ENCODE assay signal across 17 cellular contexts in genomic region chr2:132605236-132606180, GRCh38.
DNase-seq lines count a peak whose midpoint lies in the region; ATAC-seq and TF ChIP-seq lines count a peak whose summit lies in the region.
"Had no signal": no experiment of that assay in that cellular context is flagged by ENCODE, and none has a peak within 500 bp of the region (broad histone marks: within the 10 kb centered on the region; RNA-seq: fewer than 3 reads in every experiment).

No MANE protein-coding gene starts in this region.

- H2BK12ac ChIP-seq in H9 (ENCODE audit: insufficient read length, low read depth, low read length) (no peak overlapping the region), neuronal stem cell (ENCODE audit: low read length) (no peak overlapping the region)

- H3K79me2 ChIP-seq in H9 (ENCODE audit: insufficient read depth, low read length) (no peaks in the 10 kb centered on the region), OCI-LY7 (ENCODE audit: insufficient read depth, low read depth, low read length) (no peaks in the 10 kb centered on the region)

- H3T11ph ChIP-seq in H9 (ENCODE audit: low read length), result no peak overlapping the region

- no peak overlapping the region for H3K23ac ChIP-seq in H9 (ENCODE audit: insufficient read length, low read depth, low read length)
- no peak overlapping the region for H3K23ac ChIP-seq in neuronal stem cell (ENCODE audit: low read depth, low read length, poor library complexity)

- TF ChIP-seq POLR2A in transverse colon (IDR thresholded peaks at IDR 0.05), result no peak

- H3K27ac ChIP-seq in H9 (ENCODE audit: insufficient read length, low read depth, low read length) (no peak overlapping the region), OCI-LY7 (ENCODE audit: low read depth, low read length, poor library complexity, severe bottlenecking) (no peak overlapping the region), neuronal stem cell (replicated peaks; ENCODE audit: low read length) (no peak overlapping the region), transverse colon (no peak overlapping the region)
- H3K27ac ChIP-seq: BLaER1 treated with 17β-estradiol and CSF1 and Interleukin-3, amounts not matched to agents 10 nM and 100 nM; HL-60 had no signal

- WGBS in H9 (ENCODE audit: extremely low coverage, insufficient read length, low lambda C conversion rate), result no CpG with 5 or more reads among the region's 14 CpGs
- no CpG with 5 or more reads among the region's 14 CpGs for WGBS in neuronal stem cell (ENCODE audit: extremely low coverage in 2 of 2, insufficient read length in 2 of 2, insufficient replicate concordance in 1 of 2), 2 donors
- whole genome bisulfite sequencing in transverse colon (ENCODE audit: low coverage in 1 of 2), 2 donors, result 73 to 79% methylated on average over 9 to 14 of the region's 14 CpGs

- H2BK120ac ChIP-seq in H9 (ENCODE audit: low read depth, low read length, poor library complexity, severe bottlenecking) (no peak overlapping the region), neuronal stem cell (ENCODE audit: low read depth, low read length) (no peak overlapping the region)

- BruUV-seq in OCI-LY7 (replicated peaks; lab: Mats Ljungman, UMichigan), result no TSS peak

- H3K27me3 ChIP-seq in H9 (ENCODE audit: insufficient read depth, low read length) (no peaks in the 10 kb centered on the region), neuronal stem cell (ENCODE audit: control insufficient read depth in 3 of 3, insufficient read depth in 3 of 3, low read depth in 1 of 3, low read length in 3 of 3) (peaks cover 0 to 2% (median 0%) of the 10 kb centered on the region in 3 experiments), transverse colon (no peaks in the 10 kb centered on the region)
- H3K27me3 ChIP-seq: BLaER1 treated with 17β-estradiol and CSF1 and Interleukin-3, amounts not matched to agents 10 nM and 100 nM had no signal

- no peak overlapping the region for H3K4me3 ChIP-seq in OCI-LY7 (ENCODE audit: low read depth, low read length, poor library complexity, severe bottlenecking)
- no peak overlapping the region for H3K4me3 ChIP-seq in neuronal stem cell (ENCODE audit: low read length in 2 of 2)
- no peak overlapping the region for H3K4me3 ChIP-seq in transverse colon
- H3K4me3 ChIP-seq: BLaER1 treated with 17β-estradiol and CSF1 and Interleukin-3, amounts not matched to agents 10 nM and 100 nM had no signal

- no peak for ATAC-seq in stimulated activated memory B cell treated with anti-CD40 and anti-IgM and Interleukin-4, amounts not matched to agents 10 μg/mL and 1 μg/mL and 100 μg/mL, for 72 hours

- no peak overlapping the region for H3K56ac ChIP-seq in H9 (ENCODE audit: insufficient read length, low read depth, low read length)

- H3K4me1 Mint-ChIP-seq in H9, result peaks cover 13 to 24% of the 10 kb centered on the region in 2 experiments
- peaks cover 20% of the 10 kb centered on the region for H3K4me1 Mint-ChIP-seq in glutamatergic neuron (ENCODE audit: low read depth, unreplicated experiment)
- H3K4me1 Mint-ChIP-seq in stimulated activated memory B cell treated with anti-CD40 and anti-IgM and Interleukin-4, amounts not matched to agents 10 μg/mL and 1 μg/mL and 100 μg/mL, for 72 hours, result no peaks in the 10 kb centered on the region
- H3K4me1 Mint-ChIP-seq: CD4-positive, CD25-positive, alpha-beta regulatory T cell had no signal

- H4K8ac ChIP-seq in H9 (replicated peaks; ENCODE audit: insufficient read length, low read depth, low read length) (no peak overlapping the region), neuronal stem cell (ENCODE audit: low read depth, low read length) (peak overlapping the region; percentile 55)

- no peaks in the 10 kb centered on the region for H3K23me2 ChIP-seq in H9 (ENCODE audit: insufficient read length, low read depth, low read length, poor library complexity, severe bottlenecking)

- H3K27ac Mint-ChIP-seq in H9 (peak overlapping the region in 2 of 3 experiments; percentile 19 to 21; a peak in 3 of 7 replicates), glutamatergic neuron (ENCODE audit: unreplicated experiment) (peak overlapping the region; percentile 6)
- no peak overlapping the region for H3K27ac Mint-ChIP-seq in stimulated activated memory B cell treated with anti-CD40 and anti-IgM and Interleukin-4, amounts not matched to agents 10 μg/mL and 1 μg/mL and 100 μg/mL, for 72 hours
- H3K27ac Mint-ChIP-seq: CD4-positive, CD25-positive, alpha-beta regulatory T cell had no signal

- H3K36me3 ChIP-seq in OCI-LY7 (ENCODE audit: insufficient read depth, low read length) (no peaks in the 10 kb centered on the region), neuronal stem cell (replicated peaks in 1 of 2; ENCODE audit: control insufficient read depth in 2 of 2, insufficient read depth in 2 of 2, low read length in 2 of 2) (no peaks in the 10 kb centered on the region), transverse colon (no peaks in the 10 kb centered on the region)
- H3K36me3 ChIP-seq: BLaER1 treated with 17β-estradiol and CSF1 and Interleukin-3, amounts not matched to agents 10 nM and 100 nM had no signal

- no peak for TF ChIP-seq CTCF in H9 (conservative IDR thresholded peaks at IDR 0.05)
- TF ChIP-seq CTCF in OCI-LY7 (conservative IDR thresholded peaks at IDR 0.05; ENCODE audit: low read length), result no peak
- TF ChIP-seq CTCF in glutamatergic neuron (IDR thresholded peaks at IDR 0.05; ENCODE audit: partially characterized antibody, unreplicated experiment), result no peak
- TF ChIP-seq CTCF in transverse colon (IDR thresholded peaks at IDR 0.05), result no peak

- DNase-seq in H9, result no peak
- DNase-seq in OCI-LY7 (ENCODE audit: low spot score), result peak; percentile 8
- DNase-seq in glutamatergic neuron, result peak; percentile 29
- no peak for DNase-seq in neuronal stem cell (ENCODE audit: low spot score)
- DNase-seq in NCI-H187 treated with DMSO at 0.1 percent for 48 hours (lab: John Stamatoyannopoulos, UW), result no peak
- DNase-seq in foreskin melanocyte, result no peak
- no peak for DNase-seq in transverse colon
- DNase-seq: 8988T; ACHN; CD4-positive, CD25-positive, alpha-beta regulatory T cell; DMS53; GF-D8; GOT3; HCEC 1CT had no signal

- intact Hi-C loops in OCI-LY7 (cut with micrococcal nuclease; ENCODE audit: unreplicated experiment), result no loop called here
- intact Hi-C loops in transverse colon (cut with DNase I; ENCODE audit: low total_unique reads), result loop anchor here (2.0 kb wide), 1 partner anchor 247 kb away; no protein-coding TSS in a partner anchor

- H3K4ac ChIP-seq in H9 (ENCODE audit: low read depth, low read length), result no peak overlapping the region
- H3K4ac ChIP-seq in neuronal stem cell (ENCODE audit: low read length), result no peak overlapping the region

- no peaks in the 10 kb centered on the region for H3K9me3 ChIP-seq in H9 (ENCODE audit: control insufficient read depth, low read depth, low read length)
- no peaks in the 10 kb centered on the region for H3K9me3 ChIP-seq in OCI-LY7 (ENCODE audit: low read length)
- H3K9me3 ChIP-seq in neuronal stem cell (replicated peaks in 1 of 2; ENCODE audit: control insufficient read depth in 2 of 2, insufficient read depth in 1 of 2, low read depth in 1 of 2, low read length in 2 of 2), result peaks cover 0 to 3% of the 10 kb centered on the region in 2 donors
- H3K9me3 ChIP-seq in transverse colon, result no peaks in the 10 kb centered on the region
- H3K9me3 ChIP-seq: BLaER1 treated with 17β-estradiol and CSF1 and Interleukin-3, amounts not matched to agents 10 nM and 100 nM had no signal

- H2BK15ac ChIP-seq in H9 (ENCODE audit: low read depth, low read length) (no peak overlapping the region), neuronal stem cell (ENCODE audit: low read length) (no peak overlapping the region)

- no peak overlapping the region; the same call in 1 of the 2 replicates for H3K14ac ChIP-seq in H9 (ENCODE audit: insufficient read depth, low read length)
- H3K14ac ChIP-seq in neuronal stem cell (ENCODE audit: low read length), result no peak overlapping the region

- no peaks in the 10 kb centered on the region for H3K9me3 Mint-ChIP-seq in H9
- H3K9me3 Mint-ChIP-seq in glutamatergic neuron (ENCODE audit: unreplicated experiment), result no peaks in the 10 kb centered on the region
- no peaks in the 10 kb centered on the region for H3K9me3 Mint-ChIP-seq in stimulated activated memory B cell treated with anti-CD40 and anti-IgM and Interleukin-4, amounts not matched to agents 10 μg/mL and 1 μg/mL and 100 μg/mL, for 72 hours

- in situ Hi-C loops in transverse colon (cut with MboI; ENCODE audit: low pct_ligation_motif_present in 1 of 4, low pct_unique_long_range_greater_than_20kb in 1 of 4, low sequenced_read_pairs in 3 of 4), result no loop called here

- no peak overlapping the region for H4K5ac ChIP-seq in H9 (ENCODE audit: insufficient read length, low read depth, low read length)

- H2AFZ ChIP-seq in H9 (ENCODE audit: low read length), result no peak overlapping the region
- no peak overlapping the region for H2AFZ ChIP-seq in OCI-LY7 (ENCODE audit: low read length)
- no peak overlapping the region for H2AFZ ChIP-seq in neuronal stem cell (ENCODE audit: low read length)

- no peaks in the 10 kb centered on the region; a peak in 1 of 7 replicates for H3K36me3 Mint-ChIP-seq in H9 (ENCODE audit: insufficient read depth in 1 of 3, low read depth in 3 of 3)
- H3K36me3 Mint-ChIP-seq in glutamatergic neuron (ENCODE audit: unreplicated experiment), result no peaks in the 10 kb centered on the region
- no peaks in the 10 kb centered on the region for H3K36me3 Mint-ChIP-seq in stimulated activated memory B cell treated with anti-CD40 and anti-IgM and Interleukin-4, amounts not matched to agents 10 μg/mL and 1 μg/mL and 100 μg/mL, for 72 hours
- H3K36me3 Mint-ChIP-seq: CD4-positive, CD25-positive, alpha-beta regulatory T cell had no signal

- H3K18ac ChIP-seq in H9 (ENCODE audit: insufficient read length, low read depth, low read length), result no peak overlapping the region
- no peak overlapping the region for H3K18ac ChIP-seq in neuronal stem cell (ENCODE audit: low read length)

- no peak overlapping the region for H3K4me2 ChIP-seq in H9 (ENCODE audit: insufficient read depth, insufficient read length, low read length)
- no peak overlapping the region for H3K4me2 ChIP-seq in OCI-LY7 (ENCODE audit: low read length)
- no peak overlapping the region for H3K4me2 ChIP-seq in neuronal stem cell (ENCODE audit: insufficient read depth, low read length, poor library complexity, severe bottlenecking)
- H3K4me2 ChIP-seq: BLaER1 treated with 17β-estradiol and CSF1 and Interleukin-3, amounts not matched to agents 10 nM and 100 nM had no signal

- no peak overlapping the region for H2AK5ac ChIP-seq in H9 (ENCODE audit: insufficient read length, low read length)
- H2AK5ac ChIP-seq in neuronal stem cell (ENCODE audit: low read depth, low read length), result no peak overlapping the region

- POLR2A ChIA-PET in OCI-LY7 (lab: Charles Lee), result interaction anchor here (1.1 kb wide), 1 partner anchor 14 kb away, joined by 3 read pairs; no protein-coding TSS in a partner anchor

- H2BK5ac ChIP-seq in H9 (ENCODE audit: insufficient read length, low read length), result no peak overlapping the region
- H2BK5ac ChIP-seq in neuronal stem cell (ENCODE audit: low read length), result no peak overlapping the region

- peak overlapping the region in 1 of 2 experiments; percentile 6; a peak in 1 of 5 replicates for H3K4me3 Mint-ChIP-seq in H9
- peak overlapping the region; percentile 21 for H3K4me3 Mint-ChIP-seq in glutamatergic neuron (ENCODE audit: unreplicated experiment)
- H3K4me3 Mint-ChIP-seq in stimulated activated memory B cell treated with anti-CD40 and anti-IgM and Interleukin-4, amounts not matched to agents 10 μg/mL and 1 μg/mL and 100 μg/mL, for 72 hours, result no peak overlapping the region
- H3K4me3 Mint-ChIP-seq: CD4-positive, CD25-positive, alpha-beta regulatory T cell had no signal

- H3K9ac ChIP-seq in H9 (ENCODE audit: extremely low read depth, insufficient read length, low read length), result no peak overlapping the region
- H3K9ac ChIP-seq in neuronal stem cell (ENCODE audit: low read depth, low read length, poor library complexity), result no peak overlapping the region
- H3K9ac ChIP-seq: BLaER1 treated with 17β-estradiol and CSF1 and Interleukin-3, amounts not matched to agents 10 nM and 100 nM had no signal

- CTCF ChIA-PET in OCI-LY7 (lab: Charles Lee; ENCODE audit: unreplicated experiment), result no interaction called here

- no peaks in the 10 kb centered on the region for H3K9me2 ChIP-seq in OCI-LY7 (ENCODE audit: insufficient read depth, low read length)

- no peaks in the 10 kb centered on the region; the same call in 1 of the 2 replicates for H3K4me1 ChIP-seq in H9 (ENCODE audit: insufficient read depth, low read length)
- no peaks in the 10 kb centered on the region for H3K4me1 ChIP-seq in OCI-LY7 (ENCODE audit: insufficient read depth, low read length, poor library complexity, severe bottlenecking)
- peaks cover 2 to 12% of the 10 kb centered on the region in 2 donors for H3K4me1 ChIP-seq in neuronal stem cell (ENCODE audit: control insufficient read depth in 2 of 2, insufficient read depth in 1 of 2, low read depth in 1 of 2, low read length in 2 of 2)
- no peaks in the 10 kb centered on the region for H3K4me1 ChIP-seq in transverse colon
- H3K4me1 ChIP-seq: BLaER1 treated with 17β-estradiol and CSF1 and Interleukin-3, amounts not matched to agents 10 nM and 100 nM had no signal

- no peaks in the 10 kb centered on the region for H4K20me1 ChIP-seq in H9 (ENCODE audit: control insufficient read depth, insufficient read depth, insufficient read length)
- no peaks in the 10 kb centered on the region for H4K20me1 ChIP-seq in OCI-LY7 (ENCODE audit: insufficient read depth, low read length)
- H4K20me1 ChIP-seq: BLaER1 treated with 17β-estradiol and CSF1 and Interleukin-3, amounts not matched to agents 10 nM and 100 nM had no signal

- no peak for TF ChIP-seq EP300 in transverse colon (IDR thresholded peaks at IDR 0.05; ENCODE audit: low read depth)

- H3K27me3 Mint-ChIP-seq in H9 (ENCODE audit: low read depth) (peaks cover 3% of the 10 kb centered on the region), glutamatergic neuron (ENCODE audit: unreplicated experiment) (peaks cover 4% of the 10 kb centered on the region)
- H3K27me3 Mint-ChIP-seq in stimulated activated memory B cell treated with anti-CD40 and anti-IgM and Interleukin-4, amounts not matched to agents 10 μg/mL and 1 μg/mL and 100 μg/mL, for 72 hours, result no peaks in the 10 kb centered on the region
- H3K27me3 Mint-ChIP-seq: CD4-positive, CD25-positive, alpha-beta regulatory T cell had no signal

- H4K91ac ChIP-seq in H9 (ENCODE audit: insufficient read length, low read depth, low read length) (no peak overlapping the region), neuronal stem cell (ENCODE audit: low read depth, low read length, poor library complexity) (no peak overlapping the region)

- H2BK20ac ChIP-seq in H9 (ENCODE audit: low read depth, low read length, poor library complexity, severe bottlenecking), result no peak overlapping the region

- no peaks in the 10 kb centered on the region for H3K79me1 ChIP-seq in H9 (ENCODE audit: insufficient read depth, low read depth, low read length, poor library complexity, severe bottlenecking)
- no peaks in the 10 kb centered on the region for H3K79me1 ChIP-seq in neuronal stem cell (ENCODE audit: low read depth, low read length)

Comparison
In these comparisons a context has a peak if more than half of its experiments do, and no peak if none do; other contexts are left out.
1. DNase-seq: peak in OCI-LY7 (single experiment) and glutamatergic neuron (single experiment); none in H9 (single experiment), neuronal stem cell (single experiment), NCI-H187 treated with DMSO at 0.1 percent for 48 hours (single experiment), foreskin melanocyte (single experiment) and transverse colon (single experiment).